ENCODE assay signal across 21 cellular contexts in the genomic region with DNA sequence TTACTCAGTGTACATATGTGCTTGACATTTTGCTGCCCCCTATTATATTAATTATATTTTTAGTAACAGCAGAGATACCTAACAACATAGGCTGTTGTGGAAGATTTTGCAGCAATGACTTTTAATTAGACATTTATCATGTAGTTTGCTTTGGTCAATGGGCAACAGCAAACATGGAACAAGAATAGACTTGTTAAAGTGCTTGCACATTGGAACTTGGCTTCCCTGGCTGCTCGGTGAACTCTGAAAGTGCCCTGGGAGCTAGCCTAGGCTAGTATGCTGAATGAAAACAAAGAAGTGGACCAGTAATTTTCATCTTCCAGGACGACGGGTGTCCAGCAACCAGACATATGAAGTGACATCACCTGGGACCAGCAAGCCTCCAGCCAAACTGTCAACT.
DNase-seq lines count a peak whose midpoint lies in the region; ATAC-seq and TF ChIP-seq lines count a peak whose summit lies in the region.
"Had no signal": no experiment of that assay in that cellular context is flagged by ENCODE, and none has a peak within 500 bp of the region (broad histone marks: within the 10 kb centered on the region; RNA-seq: fewer than 3 reads in every experiment).

No MANE protein-coding gene starts in this region.

- TF ChIP-seq CTCF in foreskin keratinocyte (conservative IDR thresholded peaks at IDR 0.05) (no peak), ascending aorta (IDR thresholded peaks at IDR 0.05) (no peak)

- ATAC-seq in foreskin keratinocyte: no peak
- no peak for ATAC-seq in GM21381 (IDR thresholded peaks at IDR 0.05; ENCODE audit: unreplicated experiment)
- ATAC-seq: GM12878, K562, SK-N-SH treated with all-trans-retinoic acid at 6 μM for 48 hours, T-cell had no signal

- H3K9me3 ChIP-seq in ascending aorta: no peaks in the 10 kb centered on the region

- no peak overlapping the region for H3K27ac ChIP-seq in foreskin keratinocyte
- H3K27ac ChIP-seq in ascending aorta: no peak overlapping the region
- H3K27ac ChIP-seq: C4-2B had no signal

- no peaks in the 10 kb centered on the region for H3K4me1 ChIP-seq in foreskin keratinocyte
- no peaks in the 10 kb centered on the region for H3K4me1 ChIP-seq in ascending aorta

- no peak overlapping the region for H3K4me3 ChIP-seq in ascending aorta
- H3K4me3 ChIP-seq: GM12878, K562 had no signal

- no peaks in the 10 kb centered on the region for H3K27me3 ChIP-seq in foreskin keratinocyte
- H3K27me3 ChIP-seq in ascending aorta: no peaks in the 10 kb centered on the region

- intact Hi-C loops in ascending aorta (cut with DNase I): no loop called here

- DNase-seq in DMS53 treated with DMSO at 0.1 percent for 48 hours (lab: John Stamatoyannopoulos, UW; ENCODE audit: unreplicated experiment) (peak; percentile 8), NCI-H146 (lab: John Stamatoyannopoulos, UW) (peak; percentile 93), NCI-H748 (lab: John Stamatoyannopoulos, UW; ENCODE audit: unreplicated experiment) (peak; percentile 94), foreskin keratinocyte (peak; percentile 24 to 44), ascending aorta (ENCODE audit: low spot score in 2 of 2) (no peak), H4 (ENCODE audit: low spot score) (no peak)
- no peak for DNase-seq in activated effector memory CD4-positive, alpha-beta T cell treated with Interleukin-2 at 50 U/mL for 16 hours
- DNase-seq: AML-193, EL, NCI-H1436, NCI-H2029 treated with DMSO at 0.1 percent for 48 hours, NCI-H524 treated with DMSO at 0.1 percent for 48 hours, OCI-M1, Right ventricle myocardium superior, T-cell, T-helper 9 cell had no signal

- no peaks in the 10 kb centered on the region for H3K36me3 ChIP-seq in ascending aorta

Comparison
In these comparisons a context has a peak if more than half of its experiments do, and no peak if none do; other contexts are left out.
1. DNase-seq: peak in DMS53 treated with DMSO at 0.1 percent for 48 hours (single experiment), NCI-H146 (single experiment), NCI-H748 (single experiment) and foreskin keratinocyte (2 of 2); none in ascending aorta (0 of 2), activated effector memory CD4-positive, alpha-beta T cell treated with Interleukin-2 at 50 U/mL for 16 hours (single experiment) and H4 (single experiment).